ENCODE assay signal across 8 cellular contexts in the genomic region with DNA sequence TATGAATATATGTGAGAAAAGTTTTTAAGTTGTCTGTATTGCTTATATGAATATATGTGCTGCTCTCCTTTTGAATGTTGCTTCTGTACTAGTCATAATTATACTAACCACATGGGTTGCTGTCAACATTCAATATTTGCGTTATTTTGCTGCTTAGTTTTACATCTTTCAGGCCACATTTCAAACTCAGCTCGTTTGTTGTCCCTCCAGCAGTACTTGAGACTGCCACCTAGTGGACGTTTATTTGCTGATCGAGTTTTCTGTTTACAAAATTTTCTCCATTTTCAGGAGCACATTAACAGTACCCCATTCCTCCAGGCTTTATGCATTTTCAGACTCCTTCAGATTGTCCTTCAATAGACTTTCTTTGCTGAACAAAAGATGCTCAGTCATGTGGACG.
DNase-seq lines count a peak whose midpoint lies in the region; ATAC-seq, FAIRE-seq and TF ChIP-seq lines count a peak whose summit lies in the region.

No MANE protein-coding gene starts in this region.

- TF ChIP-seq CTCF in GM12875 (IDR thresholded peaks at IDR 0.05; ENCODE audit: borderline replicate concordance, insufficient read depth, low read depth, low read length): peak; percentile 59; the same call in 1 of the 2 replicates

- no peak overlapping the region for H3K4me3 ChIP-seq in GM12875 (ENCODE audit: low read depth, low read length)

- peak; percentile 70 for FAIRE-seq in colon (lab: Jason Lieb, UNC)

- ATAC-seq in GM18520 (IDR thresholded peaks at IDR 0.05; ENCODE audit: unreplicated experiment) (no peak), GM21447 (IDR thresholded peaks at IDR 0.05; ENCODE audit: unreplicated experiment) (no peak)

- peak; percentile 2 for DNase-seq in DMS153 treated with DMSO at 0.1 percent for 48 hours (lab: John Stamatoyannopoulos, UW; ENCODE audit: unreplicated experiment)
- DNase-seq in DMS153 (lab: John Stamatoyannopoulos, UW): no peak
- DNase-seq in OCI-M1 (lab: John Stamatoyannopoulos, UW): peak; percentile 49
- DNase-seq in myocyte (ENCODE audit: low read depth): peak; percentile 55
